30 cellular contexts compared by ENCODE assay signal in the genomic region with DNA sequence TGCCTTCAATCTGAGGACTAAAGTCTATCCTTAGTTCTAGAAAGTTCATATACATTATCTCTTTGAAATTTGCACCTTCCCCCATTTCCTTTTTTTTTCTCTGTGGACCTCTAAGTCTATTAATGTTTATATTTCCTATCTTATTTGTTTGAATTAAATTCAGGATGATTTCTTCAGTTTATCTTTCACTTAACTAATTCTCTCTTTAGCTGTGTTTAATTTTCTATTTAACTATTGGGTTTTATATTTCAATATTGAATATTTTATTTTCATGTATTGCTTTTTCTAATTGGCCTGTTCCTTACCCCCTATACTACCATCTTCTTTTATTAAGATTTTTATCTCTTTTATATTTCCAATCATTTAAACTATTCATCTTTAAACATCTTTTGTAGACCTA.
"Had no signal": no experiment of that assay in that cellular context is flagged by ENCODE, and none has a peak within 500 bp of the region (broad histone marks: within the 10 kb centered on the region; RNA-seq: fewer than 3 reads in every experiment).

No MANE protein-coding gene starts in this region.

- H3K36me3 ChIP-seq: breast epithelium, gastrocnemius medialis, sigmoid colon, thoracic aorta, upper lobe of left lung had no signal

- H3K9me3 ChIP-seq: sigmoid colon, thoracic aorta had no signal

- H3K9me3 Mint-ChIP-seq: dendritic cell treated with granulocyte-macrophage colony-stimulating factor and Interleukin-4, amounts not matched to agents 40 ng/mL and 50 ng/mL, for 4 days had no signal

- H3K36me3 Mint-ChIP-seq: stimulated activated effector memory CD8-positive, alpha-beta T cell treated with anti-CD3 and anti-CD28 coated beads, Interleukin-12 subunit alpha, Interleukin-12 subunit beta, amount 100 ng/mL, for 72 hours had no signal

- DNase-seq: activated CD4-positive, alpha-beta memory T cell treated with anti-CD3 and anti-CD28 coated beads for 36 hours; activated CD4-positive, alpha-beta T cell treated with anti-CD3 and anti-CD28 coated beads, Interleukin-2, amount 10 ng/mL, durations not matched to agents 24 days and 14 days; activated CD4-positive, CD25-positive, alpha-beta regulatory T cell treated with anti-CD3 and anti-CD28 coated beads, Interleukin-2, amount 50 U/mL, for 72 hours; activated CD8-positive, alpha-beta memory T cell treated with anti-CD3 and anti-CD28 coated beads, Interleukin-2, amount 50 U/mL, for 4 hours; activated gamma-delta T cell; activated naive CD4-positive, alpha-beta T cell treated with anti-CD3 and anti-CD28 coated beads, Interleukin-2, amount 10 ng/mL, durations not matched to agents 7 days and 5 days; activated naive CD8-positive, alpha-beta T cell treated with anti-CD3 and anti-CD28 coated beads, Interleukin-2, amount 10 ng/mL, durations not matched to agents 7 days and 5 days; activated T-cell treated with anti-CD3 and anti-CD28 coated beads, Interleukin-2, amount 50 U/mL, for 1 hour; amniotic stem cell; central memory CD4-positive, alpha-beta T cell; effector CD4-positive, alpha-beta T cell; erythroblast; gastrocnemius medialis; glutamatergic neuron; left cardiac atrium; mammary epithelial cell; nucleus accumbens; psoas muscle; sigmoid colon; small intestine; stimulated activated CD4-positive, alpha-beta T cell treated with anti-CD3 and anti-CD28 coated beads, Interleukin-4, amount 100 ng/mL, for 24 hours; T-helper 2 cell; upper lobe of left lung had no signal

- ATAC-seq: gastrocnemius medialis, left cardiac atrium, psoas muscle had no signal

- H3K27ac Mint-ChIP-seq: activated CD4-positive, alpha-beta T cell treated with anti-CD3 and anti-CD28 coated beads, Interleukin-2, amount 10 ng/mL, durations not matched to agents 24 days and 14 days; activated naive CD4-positive, alpha-beta T cell treated with anti-CD3 and anti-CD28 coated beads, Interleukin-2, amount 10 ng/mL, durations not matched to agents 7 days and 5 days; activated naive CD8-positive, alpha-beta T cell treated with anti-CD3 and anti-CD28 coated beads, Interleukin-2, amount 10 ng/mL, durations not matched to agents 7 days and 5 days; activated T-helper 1 cell treated with anti-CD3 and anti-CD28 coated beads, Interleukin-12 subunit alpha, Interleukin-12 subunit beta, Interleukin-2, Interleukin-4 antibody, amounts not matched to agents 30 ng/mL and 10 ng/mL and 1 ng/mL, durations not matched to agents 14 hours and 24 hours and 36 hours; dendritic cell treated with granulocyte-macrophage colony-stimulating factor and Interleukin-4, amounts not matched to agents 40 ng/mL and 50 ng/mL, for 4 days; stimulated activated naive CD8-positive, alpha-beta T cell treated with anti-CD3 and anti-CD28 coated beads, Interleukin-15, Interleukin-2, amounts not matched to agents 100 ng/mL and 50 ng/mL, for 24 hours had no signal

- H3K27me3 ChIP-seq: breast epithelium, gastrocnemius medialis, sigmoid colon, upper lobe of left lung had no signal

- H3K4me3 ChIP-seq: breast epithelium, gastrocnemius medialis, psoas muscle, sigmoid colon, thoracic aorta, upper lobe of left lung had no signal

- H3K27ac ChIP-seq: gastrocnemius medialis, parathyroid adenoma, psoas muscle, upper lobe of left lung had no signal

- H3K4me3 Mint-ChIP-seq: activated CD4-positive, alpha-beta memory T cell treated with anti-CD3 and anti-CD28 coated beads for 36 hours; activated CD4-positive, alpha-beta T cell treated with anti-CD3 and anti-CD28 coated beads, Interleukin-2, amount 10 ng/mL, durations not matched to agents 24 days and 14 days; activated naive CD4-positive, alpha-beta T cell treated with anti-CD3 and anti-CD28 coated beads, Interleukin-2, amount 10 ng/mL, durations not matched to agents 7 days and 5 days; activated naive CD8-positive, alpha-beta T cell treated with anti-CD3 and anti-CD28 coated beads, Interleukin-2, amount 10 ng/mL, durations not matched to agents 7 days and 5 days; activated T-helper 1 cell treated with anti-CD3 and anti-CD28 coated beads, Interleukin-12 subunit alpha, Interleukin-12 subunit beta, Interleukin-2, Interleukin-4 antibody, amounts not matched to agents 30 ng/mL and 10 ng/mL and 1 ng/mL, durations not matched to agents 14 hours and 24 hours and 36 hours; dendritic cell treated with granulocyte-macrophage colony-stimulating factor and Interleukin-4, amounts not matched to agents 40 ng/mL and 50 ng/mL, for 4 days; stimulated activated effector memory CD8-positive, alpha-beta T cell treated with anti-CD3 and anti-CD28 coated beads, Interleukin-12 subunit alpha, Interleukin-12 subunit beta, amount 100 ng/mL, for 72 hours; stimulated activated naive CD8-positive, alpha-beta T cell treated with anti-CD3 and anti-CD28 coated beads, Interleukin-15, Interleukin-2, amounts not matched to agents 100 ng/mL and 50 ng/mL, for 24 hours had no signal

- H3K27me3 Mint-ChIP-seq: activated CD4-positive, alpha-beta memory T cell treated with anti-CD3 and anti-CD28 coated beads for 36 hours; dendritic cell treated with granulocyte-macrophage colony-stimulating factor and Interleukin-4, amounts not matched to agents 40 ng/mL and 50 ng/mL, for 4 days had no signal
